ENCODE assay signal across 17 cellular contexts in genomic region chr7:2799253-2799652, GRCh38. TPM values are rescaled to one million over a fixed set of nuclear protein-coding genes. Genes with fewer than 3 reads are reported as not detected.
DNase-seq lines count a peak whose midpoint lies in the region; ATAC-seq and TF ChIP-seq lines count a peak whose summit lies in the region.
"Had no signal": no experiment of that assay in that cellular context is flagged by ENCODE, and none has a peak within 500 bp of the region (broad histone marks: within the 10 kb centered on the region; RNA-seq: fewer than 3 reads in every experiment).

No MANE protein-coding gene starts in this region.

- no peaks in the 10 kb centered on the region for H3K9me3 Mint-ChIP-seq in IgD-negative memory B cell
- no peaks in the 10 kb centered on the region for H3K9me3 Mint-ChIP-seq in stimulated activated memory B cell treated with anti-CD40 and anti-IgM and Interleukin-4, amounts not matched to agents 10 μg/mL and 1 μg/mL and 100 μg/mL, for 72 hours

- peak overlapping the region in 2 of 3 donors; percentile 2 to 9 for H3K27ac Mint-ChIP-seq in IgD-negative memory B cell
- H3K27ac Mint-ChIP-seq in stimulated activated memory B cell treated with anti-CD40 and anti-IgM and Interleukin-4, amounts not matched to agents 10 μg/mL and 1 μg/mL and 100 μg/mL, for 72 hours = peak overlapping the region; percentile 37
- H3K27ac Mint-ChIP-seq: CD4-positive, CD25-positive, alpha-beta regulatory T cell had no signal

- no peak for TF ChIP-seq CTCF in Panc1 (IDR thresholded peaks at IDR 0.05)

- H3K4me3 ChIP-seq in Panc1 (ENCODE audit: low read depth in 2 of 2, low read length in 2 of 2) = no peak overlapping the region

- H3K4me1 Mint-ChIP-seq in IgD-negative memory B cell = peaks cover 37 to 47% (median 41%) of the 10 kb centered on the region in 3 donors
- H3K4me1 Mint-ChIP-seq in stimulated activated memory B cell treated with anti-CD40 and anti-IgM and Interleukin-4, amounts not matched to agents 10 μg/mL and 1 μg/mL and 100 μg/mL, for 72 hours = peaks cover 66% of the 10 kb centered on the region

- in situ Hi-C loops in Panc1 (cut with HindIII; ENCODE audit: low pct_unique_long_range_greater_than_20kb, low sequenced_read_pairs) = no loop called here

- CTCF ChIA-PET in Panc1 (lab: Charles Lee) = no interaction called here

- ATAC-seq in Panc1 = no peak
- no peak for ATAC-seq in stimulated activated memory B cell treated with anti-CD40 and anti-IgM and Interleukin-4, amounts not matched to agents 10 μg/mL and 1 μg/mL and 100 μg/mL, for 72 hours

- no peaks in the 10 kb centered on the region for H3K9me3 ChIP-seq in Panc1 (ENCODE audit: control insufficient read depth, insufficient read depth, low read depth, low read length)
- H3K9me3 ChIP-seq: Caco-2 had no signal

- H3K36me3 Mint-ChIP-seq in IgD-negative memory B cell = peaks cover 5% of the 10 kb centered on the region
- peaks cover 13% of the 10 kb centered on the region for H3K36me3 Mint-ChIP-seq in stimulated activated memory B cell treated with anti-CD40 and anti-IgM and Interleukin-4, amounts not matched to agents 10 μg/mL and 1 μg/mL and 100 μg/mL, for 72 hours

- H3K27me3 Mint-ChIP-seq in IgD-negative memory B cell = no peaks in the 10 kb centered on the region
- H3K27me3 Mint-ChIP-seq in stimulated activated memory B cell treated with anti-CD40 and anti-IgM and Interleukin-4, amounts not matched to agents 10 μg/mL and 1 μg/mL and 100 μg/mL, for 72 hours = no peaks in the 10 kb centered on the region
- H3K27me3 Mint-ChIP-seq: CD4-positive, CD25-positive, alpha-beta regulatory T cell had no signal

- H3K27ac ChIP-seq in Panc1 (ENCODE audit: low read length) = peak overlapping the region; percentile 23; the same call in 1 of the 2 replicates

- no TSS peak for BruUV-seq in Panc1 (replicated peaks; lab: Mats Ljungman, UMichigan)

- H3K27me3 ChIP-seq in Panc1 (ENCODE audit: control insufficient read depth, insufficient read depth, low read length) = no peaks in the 10 kb centered on the region

- peaks cover 3% of the 10 kb centered on the region; the same call in 1 of the 2 replicates for H3K36me3 ChIP-seq in Panc1 (ENCODE audit: control insufficient read depth, insufficient read depth, low read length)

- intact Hi-C loops in Panc1 (cut with micrococcal nuclease; ENCODE audit: unreplicated experiment) (no loop called here), posterior cingulate gyrus (cut with DNase I) (no loop called here)

- DNase-seq in Panc1 (ENCODE audit: low read depth, low spot score) (no peak), islet precursor cell (peak; percentile 32), posterior cingulate gyrus (no peak), NCI-H226 (no peak), activated gamma-delta T cell (lab: John Stamatoyannopoulos, UW) (no peak)
- DNase-seq: Caco-2; CD4-positive, CD25-positive, alpha-beta regulatory T cell; DMS53; MV-4-11; NCI-H1417; NCI-H1930; NCI-H446; NCI-H69; RPMI8226; SIG-M5 had no signal

- peak overlapping the region in 1 of 4 donors; percentile 4 for H3K4me3 Mint-ChIP-seq in IgD-negative memory B cell
- H3K4me3 Mint-ChIP-seq in stimulated activated memory B cell treated with anti-CD40 and anti-IgM and Interleukin-4, amounts not matched to agents 10 μg/mL and 1 μg/mL and 100 μg/mL, for 72 hours = no peak overlapping the region

- peaks cover 62% of the 10 kb centered on the region for H3K4me1 ChIP-seq in Panc1 (ENCODE audit: control insufficient read depth, insufficient read depth, low read length)

- POLR2A ChIA-PET in Panc1 (lab: Charles Lee) = interaction anchor here (0.6 kb wide), 1 partner anchor 48 kb away, joined by 4 read pairs; no protein-coding TSS in a partner anchor

RNA-seq across cellular contexts. Expression of gene GNA12, which starts 44.9 kb away (rescaled TPM):
- 16.4 TPM for polyA plus RNA-seq in IgD-negative memory B cell
- 139 TPM for total RNA-seq in Panc1 (2021; ENCODE audit: unreplicated experiment)
- 170 TPM for polyA plus RNA-seq in Panc1 (2012; ENCODE audit: insufficient read length)
